Comparison of ENCODE assay signal across 35 cellular contexts in the genomic region with DNA sequence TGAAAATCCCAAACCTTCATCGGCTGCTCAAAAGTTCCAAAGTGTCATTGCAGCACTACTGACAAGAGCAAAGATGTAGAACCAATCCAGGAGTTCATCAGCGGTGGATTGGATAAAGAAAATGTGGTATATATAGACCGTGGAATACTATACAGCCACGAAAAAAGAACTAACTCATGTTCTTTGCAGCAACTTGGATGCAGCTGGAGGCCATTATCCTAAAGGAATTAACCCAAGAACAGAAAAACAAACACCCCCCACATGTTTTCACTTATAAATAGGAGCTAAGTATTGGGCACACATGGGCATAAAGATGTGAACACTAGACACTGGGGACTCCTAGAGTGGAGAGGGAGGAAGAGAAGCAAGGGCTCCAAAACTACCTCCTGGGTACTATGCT. TPM values are rescaled to one million over a fixed set of nuclear protein-coding genes. Genes with fewer than 3 reads are reported as not detected.
"Had no signal": no experiment of that assay in that cellular context is flagged by ENCODE, and none has a peak within 500 bp of the region (broad histone marks: within the 10 kb centered on the region; RNA-seq: fewer than 3 reads in every experiment).

No MANE protein-coding gene starts in this region.

- H3K27me3 ChIP-seq: brain microvascular endothelial cell had no signal

- H3K9ac ChIP-seq: KMS-11 had no signal

- H3K4me2 ChIP-seq: KMS-11 had no signal

- DNase-seq: activated CD4-positive, alpha-beta memory T cell treated with anti-CD3 and anti-CD28 coated beads, Interleukin-2, amount 10 ng/mL, durations not matched to agents 7 days and 5 days; activated CD4-positive, alpha-beta T cell treated with anti-CD3 and anti-CD28 coated beads for 1 hour; activated CD4-positive, alpha-beta T cell treated with anti-CD3 and anti-CD28 coated beads for 48 hours; activated CD4-positive, CD25-positive, alpha-beta regulatory T cell; activated CD8-positive, alpha-beta memory T cell treated with anti-CD3 and anti-CD28 coated beads for 24 hours; activated CD8-positive, alpha-beta memory T cell treated with anti-CD3 and anti-CD28 coated beads, Interleukin-2, amount 10 ng/mL, durations not matched to agents 7 days and 5 days; activated CD8-positive, alpha-beta memory T cell treated with anti-CD3 and anti-CD28 coated beads, Interleukin-2, amount 50 U/mL, for 48 hours; activated effector memory CD4-positive, alpha-beta T cell treated with anti-CD3 and anti-CD28 coated beads, Interleukin-2, amount 50 U/mL, for 16 hours; activated naive CD4-positive, alpha-beta T cell; activated naive CD4-positive, alpha-beta T cell treated with anti-CD3 and anti-CD28 coated beads, Interleukin-2, amount 50 U/mL, for 16 hours; activated naive CD8-positive, alpha-beta T cell treated with anti-CD3 and anti-CD28 coated beads for 36 hours; activated T-cell treated with anti-CD3 and anti-CD28 coated beads, Interleukin-2, amount 50 U/mL, for 48 hours; amniotic stem cell; aorta; brain microvascular endothelial cell; central memory CD4-positive, alpha-beta T cell; MM.1S; NCI-H1092; NCI-H1417 treated with DMSO at 0.1 percent for 48 hours; NCI-H1694; NCI-H1930; NCI-H2081 treated with DMSO at 0.1 percent for 48 hours; NCI-H226; NCI-H510A; NCI-H526; NCI-H748 treated with DMSO at 0.1 percent for 48 hours; NK-92 treated with Interleukin-12 subunit alpha and Interleukin-12 subunit beta, amount 100 ng/mL, for 24 hours; Right ventricle myocardium superior; SW 1271; T-helper 1 cell; T-helper 2 cell; T-helper 9 cell had no signal

- ATAC-seq: activated CD8-positive, alpha-beta memory T cell treated with anti-CD3 and anti-CD28 coated beads, Interleukin-2, amount 10 ng/mL, durations not matched to agents 7 days and 5 days had no signal

- H3K27ac ChIP-seq: brain microvascular endothelial cell, KMS-11, VCaP had no signal

- H3K36me3 ChIP-seq: brain microvascular endothelial cell had no signal

RNA-seq across cellular contexts. Expression of gene UCMA, which starts 34.1 kb away (rescaled TPM):
- total RNA-seq: activated CD4-positive, alpha-beta memory T cell treated with anti-CD3 and anti-CD28 coated beads, Interleukin-2, amount 10 ng/mL, durations not matched to agents 7 days and 5 days; activated CD8-positive, alpha-beta memory T cell treated with anti-CD3 and anti-CD28 coated beads, Interleukin-2, amount 10 ng/mL, durations not matched to agents 7 days and 5 days; activated naive CD8-positive, alpha-beta T cell treated with anti-CD3 and anti-CD28 coated beads for 36 hours; aorta; LHCN-M2; Right ventricle myocardium superior had no signal
- polyA plus RNA-seq: aorta had no signal
